In genomic region chr11:65870706-65871681, GRCh38 we compare ENCODE assay signal across 1 cellular context.
TF ChIP-seq lines count a peak whose summit lies in the region.

No MANE protein-coding gene starts in this region.

TF ChIP-seq in H1, 55 proteins besides CTCF, POLR2A, EP300 and RAD21:
- TF ChIP-seq RFX5 (IDR thresholded peaks at IDR 0.05; ENCODE audit: borderline replicate concordance, low read depth, low read length) (no peak), TBP (IDR thresholded peaks at IDR 0.05; ENCODE audit: low read depth, low read length) (no peak), KDM5A (IDR thresholded peaks at IDR 0.05; ENCODE audit: low read length) (no peak), CHD7 (IDR thresholded peaks at IDR 0.05; ENCODE audit: insufficient replicate concordance, low read length) (no peak), SAP30 (IDR thresholded peaks at IDR 0.05; ENCODE audit: insufficient read depth, insufficient replicate concordance, low read length) (no peak), CBX5 (IDR thresholded peaks at IDR 0.05; ENCODE audit: low read depth, low read length) (no peak), POU5F1 (IDR thresholded peaks at IDR 0.05; ENCODE audit: low read depth, low read length) (no peak), ATF3 (IDR thresholded peaks at IDR 0.05; ENCODE audit: insufficient read depth, low read depth, low read length) (no peak), YY1 (IDR thresholded peaks at IDR 0.05; ENCODE audit: low read depth, low read length) (no peak), SP2 (IDR thresholded peaks at IDR 0.05; ENCODE audit: low read length) (no peak), CEBPB (IDR thresholded peaks at IDR 0.05; ENCODE audit: low read depth, low read length) (no peak), MAX (IDR thresholded peaks at IDR 0.05) (no peak), CHD2 (IDR thresholded peaks at IDR 0.05; ENCODE audit: low read length) (no peak), PHF8 (conservative IDR thresholded peaks at IDR 0.05; ENCODE audit: low read depth, low read length) (no peak)
